In the genomic region with DNA sequence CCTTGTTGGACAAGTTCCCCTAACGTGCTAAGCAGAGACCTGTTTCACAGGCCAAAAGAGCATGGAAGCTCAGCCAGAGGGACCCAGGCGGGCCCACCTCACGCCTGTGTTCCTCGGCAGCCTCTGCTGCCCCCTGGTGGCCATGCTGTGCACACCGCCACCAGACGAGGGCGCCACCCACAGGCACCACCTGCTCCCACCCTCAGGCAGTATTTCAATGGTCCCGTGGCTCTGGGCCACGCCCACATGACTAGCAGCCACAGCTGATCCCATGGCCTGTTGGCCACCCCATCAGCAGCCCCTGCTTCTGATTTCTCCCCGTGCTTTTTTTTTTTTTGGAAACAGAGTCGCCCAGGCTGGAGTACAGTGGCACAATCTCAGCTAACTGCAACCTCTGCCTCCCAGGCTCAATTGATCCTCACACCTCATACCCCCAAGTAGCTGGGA, we compare ENCODE assay signal across 1 cellular context.
A peak's percentile ranks its signal among the peaks of the same experiment; 100 is the strongest.
TF ChIP-seq lines count a peak whose summit lies in the region.

No MANE protein-coding gene starts in this region.

TF ChIP-seq in HepG2, 621 proteins besides CTCF, POLR2A, EP300 and RAD21 (continued from another document and continues in another):
- TF ChIP-seq, protein P1, sequence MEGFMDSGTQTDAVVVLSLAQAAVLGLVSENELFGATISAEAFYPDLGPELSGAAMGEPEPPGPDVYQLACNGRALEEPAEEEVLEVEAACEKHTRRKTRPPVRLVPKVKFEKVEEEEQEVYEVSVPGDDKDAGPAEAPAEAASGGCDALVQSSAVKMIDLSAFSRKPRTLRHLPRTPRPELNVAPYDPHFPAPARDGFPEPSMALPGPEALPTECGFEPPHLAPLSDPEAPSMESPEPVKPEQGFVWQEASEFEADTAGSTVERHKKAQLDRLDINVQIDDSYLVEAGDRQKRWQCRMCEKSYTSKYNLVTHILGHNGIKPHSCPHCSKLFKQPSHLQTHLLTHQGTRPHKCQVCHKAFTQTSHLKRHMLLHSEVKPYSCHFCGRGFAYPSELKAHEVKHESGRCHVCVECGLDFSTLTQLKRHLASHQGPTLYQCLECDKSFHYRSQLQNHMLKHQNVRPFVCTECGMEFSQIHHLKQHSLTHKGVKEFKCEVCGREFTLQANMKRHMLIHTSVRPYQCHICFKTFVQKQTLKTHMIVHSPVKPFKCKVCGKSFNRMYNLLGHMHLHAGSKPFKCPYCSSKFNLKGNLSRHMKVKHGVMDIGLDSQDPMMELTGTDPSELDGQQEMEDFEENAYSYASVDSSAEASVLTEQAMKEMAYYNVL (CRISPR knock-in tag; IDR thresholded peaks at IDR 0.05; ENCODE audit: borderline replicate concordance) = no peak
- TF ChIP-seq AGO2 (optimal IDR thresholded peaks at IDR 0.05; ENCODE audit: low read depth, low read length) = peak; percentile 55
- 0 out of 2 replicates have a peak, but pooled peaks have one; percentile 62 for TF ChIP-seq ZNF792 (CRISPR knock-in tag; IDR thresholded peaks at IDR 0.05)
- TF ChIP-seq, protein P2, sequence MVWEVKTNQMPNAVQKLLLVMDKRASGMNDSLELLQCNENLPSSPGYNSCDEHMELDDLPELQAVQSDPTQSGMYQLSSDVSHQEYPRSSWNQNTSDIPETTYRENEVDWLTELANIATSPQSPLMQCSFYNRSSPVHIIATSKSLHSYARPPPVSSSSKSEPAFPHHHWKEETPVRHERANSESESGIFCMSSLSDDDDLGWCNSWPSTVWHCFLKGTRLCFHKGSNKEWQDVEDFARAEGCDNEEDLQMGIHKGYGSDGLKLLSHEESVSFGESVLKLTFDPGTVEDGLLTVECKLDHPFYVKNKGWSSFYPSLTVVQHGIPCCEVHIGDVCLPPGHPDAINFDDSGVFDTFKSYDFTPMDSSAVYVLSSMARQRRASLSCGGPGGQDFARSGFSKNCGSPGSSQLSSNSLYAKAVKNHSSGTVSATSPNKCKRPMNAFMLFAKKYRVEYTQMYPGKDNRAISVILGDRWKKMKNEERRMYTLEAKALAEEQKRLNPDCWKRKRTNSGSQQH (CRISPR knock-in tag; IDR thresholded peaks at IDR 0.05; ENCODE audit: low read depth) = peak; percentile 57; the same call in 1 of the 2 replicates
- TF ChIP-seq AGO1 (IDR thresholded peaks at IDR 0.05; ENCODE audit: low read depth, low read length, poor library complexity, severe bottlenecking) = no peak
- TF ChIP-seq ZKSCAN5 (CRISPR knock-in tag; IDR thresholded peaks at IDR 0.05) = no peak
- peak; percentile 67 for TF ChIP-seq GABPB1 (CRISPR knock-in tag; IDR thresholded peaks at IDR 0.05)
- peak; percentile 89 for TF ChIP-seq XRCC5 (optimal IDR thresholded peaks at IDR 0.05; ENCODE audit: low read length)
- TF ChIP-seq, protein P3, sequence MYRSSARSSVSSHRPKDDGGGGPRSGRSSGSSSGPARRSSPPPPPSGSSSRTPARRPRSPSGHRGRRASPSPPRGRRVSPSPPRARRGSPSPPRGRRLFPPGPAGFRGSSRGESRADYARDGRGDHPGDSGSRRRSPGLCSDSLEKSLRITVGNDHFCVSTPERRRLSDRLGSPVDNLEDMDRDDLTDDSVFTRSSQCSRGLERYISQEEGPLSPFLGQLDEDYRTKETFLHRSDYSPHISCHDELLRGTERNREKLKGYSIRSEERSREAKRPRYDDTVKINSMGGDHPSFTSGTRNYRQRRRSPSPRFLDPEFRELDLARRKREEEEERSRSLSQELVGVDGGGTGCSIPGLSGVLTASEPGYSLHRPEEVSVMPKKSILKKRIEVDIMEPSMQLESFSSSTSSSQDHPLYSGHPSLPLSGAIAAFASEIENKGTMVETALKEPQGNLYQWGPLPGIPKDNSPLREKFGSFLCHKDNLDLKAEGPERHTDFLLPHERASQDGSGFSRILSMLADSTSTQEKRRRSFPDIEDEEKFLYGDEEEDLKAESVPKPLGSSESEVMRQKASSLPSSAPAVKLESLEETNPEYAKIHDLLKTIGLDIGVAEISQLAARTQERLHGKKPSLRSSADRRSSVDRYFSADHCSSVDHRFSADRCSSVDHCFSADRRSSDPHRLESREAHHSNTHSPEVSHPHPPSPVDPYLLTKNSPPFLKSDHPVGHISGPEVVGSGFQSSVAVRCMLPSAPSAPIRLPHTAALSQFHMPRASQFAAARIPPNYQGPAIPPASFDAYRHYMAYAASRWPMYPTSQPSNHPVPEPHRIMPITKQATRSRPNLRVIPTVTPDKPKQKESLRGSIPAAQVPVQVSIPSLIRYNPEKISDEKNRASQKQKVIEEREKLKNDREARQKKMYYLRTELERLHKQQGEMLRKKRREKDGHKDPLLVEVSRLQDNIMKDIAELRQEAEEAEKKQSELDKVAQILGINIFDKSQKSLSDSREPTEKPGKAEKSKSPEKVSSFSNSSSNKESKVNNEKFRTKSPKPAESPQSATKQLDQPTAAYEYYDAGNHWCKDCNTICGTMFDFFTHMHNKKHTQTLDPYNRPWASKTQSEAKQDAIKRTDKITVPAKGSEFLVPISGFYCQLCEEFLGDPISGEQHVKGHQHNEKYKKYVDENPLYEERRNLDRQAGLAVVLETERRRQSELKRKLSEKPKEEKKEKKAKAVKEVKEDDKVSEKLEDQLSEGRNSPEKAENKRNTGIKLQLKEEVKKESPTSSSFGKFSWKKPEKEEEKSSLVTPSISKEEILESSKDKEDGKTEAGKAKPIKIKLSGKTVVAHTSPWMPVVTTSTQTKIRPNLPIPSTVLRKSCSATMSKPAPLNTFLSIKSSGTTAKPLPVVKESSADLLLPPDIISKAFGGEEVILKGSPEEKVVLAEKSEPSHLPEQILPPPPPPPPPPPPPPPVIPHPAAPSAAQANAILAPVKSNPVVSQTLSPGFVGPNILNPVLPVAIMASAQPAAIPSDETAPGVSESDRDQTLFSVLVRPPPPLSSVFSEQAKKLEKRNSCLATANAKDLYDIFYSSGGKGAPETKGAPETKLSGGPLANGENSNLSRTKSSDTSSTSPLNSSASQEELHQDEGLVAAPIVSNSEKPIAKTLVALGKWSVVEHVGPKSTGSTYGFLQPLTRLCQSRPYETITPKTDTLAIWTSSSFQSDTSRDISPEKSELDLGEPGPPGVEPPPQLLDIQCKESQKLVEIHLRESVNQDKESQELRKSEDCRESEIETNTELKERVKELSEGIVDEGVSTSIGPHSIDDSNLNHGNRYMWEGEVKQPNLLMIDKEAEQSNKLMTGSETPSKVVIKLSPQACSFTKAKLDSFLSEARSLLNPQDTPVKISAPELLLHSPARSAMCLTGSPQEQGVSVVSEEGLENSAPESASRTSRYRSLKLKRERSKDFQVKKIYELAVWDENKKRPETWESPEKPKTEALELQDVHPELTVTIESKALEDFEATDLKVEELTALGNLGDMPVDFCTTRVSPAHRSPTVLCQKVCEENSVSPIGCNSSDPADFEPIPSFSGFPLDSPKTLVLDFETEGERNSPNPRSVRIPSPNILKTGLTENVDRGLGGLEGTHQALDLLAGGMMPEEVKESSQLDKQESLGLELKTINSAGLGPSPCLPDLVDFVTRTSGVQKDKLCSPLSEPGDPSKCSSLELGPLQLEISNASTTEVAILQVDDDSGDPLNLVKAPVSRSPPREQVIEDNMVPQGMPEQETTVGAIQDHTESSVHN (CRISPR knock-in tag; IDR thresholded peaks at IDR 0.05) = peak; percentile 55; the same call in 1 of the 2 replicates
- TF ChIP-seq PITX1 (CRISPR knock-in tag; IDR thresholded peaks at IDR 0.05) = 0 out of 2 replicates have a peak, but pooled peaks have one; percentile 20
- peak; percentile 49; the same call in 1 of the 2 replicates for TF ChIP-seq KDM5B (CRISPR knock-in tag; IDR thresholded peaks at IDR 0.05; ENCODE audit: borderline replicate concordance)
- TF ChIP-seq, protein P4, sequence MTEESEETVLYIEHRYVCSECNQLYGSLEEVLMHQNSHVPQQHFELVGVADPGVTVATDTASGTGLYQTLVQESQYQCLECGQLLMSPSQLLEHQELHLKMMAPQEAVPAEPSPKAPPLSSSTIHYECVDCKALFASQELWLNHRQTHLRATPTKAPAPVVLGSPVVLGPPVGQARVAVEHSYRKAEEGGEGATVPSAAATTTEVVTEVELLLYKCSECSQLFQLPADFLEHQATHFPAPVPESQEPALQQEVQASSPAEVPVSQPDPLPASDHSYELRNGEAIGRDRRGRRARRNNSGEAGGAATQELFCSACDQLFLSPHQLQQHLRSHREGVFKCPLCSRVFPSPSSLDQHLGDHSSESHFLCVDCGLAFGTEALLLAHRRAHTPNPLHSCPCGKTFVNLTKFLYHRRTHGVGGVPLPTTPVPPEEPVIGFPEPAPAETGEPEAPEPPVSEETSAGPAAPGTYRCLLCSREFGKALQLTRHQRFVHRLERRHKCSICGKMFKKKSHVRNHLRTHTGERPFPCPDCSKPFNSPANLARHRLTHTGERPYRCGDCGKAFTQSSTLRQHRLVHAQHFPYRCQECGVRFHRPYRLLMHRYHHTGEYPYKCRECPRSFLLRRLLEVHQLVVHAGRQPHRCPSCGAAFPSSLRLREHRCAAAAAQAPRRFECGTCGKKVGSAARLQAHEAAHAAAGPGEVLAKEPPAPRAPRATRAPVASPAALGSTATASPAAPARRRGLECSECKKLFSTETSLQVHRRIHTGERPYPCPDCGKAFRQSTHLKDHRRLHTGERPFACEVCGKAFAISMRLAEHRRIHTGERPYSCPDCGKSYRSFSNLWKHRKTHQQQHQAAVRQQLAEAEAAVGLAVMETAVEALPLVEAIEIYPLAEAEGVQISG (CRISPR knock-in tag; IDR thresholded peaks at IDR 0.05) = peak; percentile 69
- no peak for TF ChIP-seq KLF6 (CRISPR knock-in tag; IDR thresholded peaks at IDR 0.05)
- TF ChIP-seq GABPA (IDR thresholded peaks at IDR 0.05; ENCODE audit: low read depth, low read length) = no peak
- TF ChIP-seq GABPA (CRISPR knock-in tag; IDR thresholded peaks at IDR 0.05; ENCODE audit: low read depth) = no peak
- TF ChIP-seq, protein P5, sequence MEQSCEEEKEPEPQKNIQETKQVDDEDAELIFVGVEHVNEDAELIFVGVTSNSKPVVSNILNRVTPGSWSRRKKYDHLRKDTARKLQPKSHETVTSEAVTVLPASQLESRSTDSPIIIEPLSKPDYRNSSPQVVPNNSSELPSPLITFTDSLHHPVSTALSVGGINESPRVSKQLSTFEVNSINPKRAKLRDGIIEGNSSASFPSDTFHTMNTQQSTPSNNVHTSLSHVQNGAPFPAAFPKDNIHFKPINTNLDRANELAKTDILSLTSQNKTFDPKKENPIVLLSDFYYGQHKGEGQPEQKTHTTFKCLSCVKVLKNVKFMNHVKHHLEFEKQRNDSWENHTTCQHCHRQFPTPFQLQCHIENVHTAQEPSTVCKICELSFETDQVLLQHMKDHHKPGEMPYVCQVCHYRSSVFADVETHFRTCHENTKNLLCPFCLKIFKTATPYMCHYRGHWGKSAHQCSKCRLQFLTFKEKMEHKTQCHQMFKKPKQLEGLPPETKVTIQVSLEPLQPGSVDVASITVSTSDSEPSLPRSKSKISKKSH (CRISPR knock-in tag; IDR thresholded peaks at IDR 0.05; ENCODE audit: borderline replicate concordance) = no peak
- TF ChIP-seq ZNF557 (CRISPR knock-in tag; IDR thresholded peaks at IDR 0.05) = no peak
- 0 out of 2 replicates have a peak, but pooled peaks have one; percentile 25 for TF ChIP-seq SIX4 (CRISPR knock-in tag; IDR thresholded peaks at IDR 0.05)
- TF ChIP-seq TOPORS (CRISPR knock-in tag; IDR thresholded peaks at IDR 0.05) = no peak
- no peak for TF ChIP-seq ZNF354B (CRISPR knock-in tag; IDR thresholded peaks at IDR 0.05)
- TF ChIP-seq, protein P6, sequence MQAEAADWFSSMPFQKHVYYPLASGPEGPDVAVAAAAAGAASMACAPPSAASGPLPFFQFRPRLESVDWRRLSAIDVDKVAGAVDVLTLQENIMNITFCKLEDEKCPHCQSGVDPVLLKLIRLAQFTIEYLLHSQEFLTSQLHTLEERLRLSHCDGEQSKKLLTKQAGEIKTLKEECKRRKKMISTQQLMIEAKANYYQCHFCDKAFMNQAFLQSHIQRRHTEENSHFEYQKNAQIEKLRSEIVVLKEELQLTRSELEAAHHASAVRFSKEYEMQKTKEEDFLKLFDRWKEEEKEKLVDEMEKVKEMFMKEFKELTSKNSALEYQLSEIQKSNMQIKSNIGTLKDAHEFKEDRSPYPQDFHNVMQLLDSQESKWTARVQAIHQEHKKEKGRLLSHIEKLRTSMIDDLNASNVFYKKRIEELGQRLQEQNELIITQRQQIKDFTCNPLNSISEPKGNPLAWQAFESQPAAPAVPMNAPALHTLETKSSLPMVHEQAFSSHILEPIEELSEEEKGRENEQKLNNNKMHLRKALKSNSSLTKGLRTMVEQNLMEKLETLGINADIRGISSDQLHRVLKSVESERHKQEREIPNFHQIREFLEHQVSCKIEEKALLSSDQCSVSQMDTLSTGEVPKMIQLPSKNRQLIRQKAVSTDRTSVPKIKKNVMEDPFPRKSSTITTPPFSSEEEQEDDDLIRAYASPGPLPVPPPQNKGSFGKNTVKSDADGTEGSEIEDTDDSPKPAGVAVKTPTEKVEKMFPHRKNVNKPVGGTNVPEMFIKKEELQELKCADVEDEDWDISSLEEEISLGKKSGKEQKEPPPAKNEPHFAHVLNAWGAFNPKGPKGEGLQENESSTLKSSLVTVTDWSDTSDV (CRISPR knock-in tag; IDR thresholded peaks at IDR 0.05) = no peak
- TF ChIP-seq SAFB2 (CRISPR knock-in tag; IDR thresholded peaks at IDR 0.05; ENCODE audit: borderline replicate concordance, low read depth) = no peak
- TF ChIP-seq HNRNPLL (IDR thresholded peaks at IDR 0.05; ENCODE audit: low read depth, low read length, poor library complexity, severe bottlenecking) = peak; percentile 54
- TF ChIP-seq ZNF331 (CRISPR knock-in tag; IDR thresholded peaks at IDR 0.05) = peak; percentile 75; the same call in 1 of the 2 replicates
- TF ChIP-seq, protein P7, sequence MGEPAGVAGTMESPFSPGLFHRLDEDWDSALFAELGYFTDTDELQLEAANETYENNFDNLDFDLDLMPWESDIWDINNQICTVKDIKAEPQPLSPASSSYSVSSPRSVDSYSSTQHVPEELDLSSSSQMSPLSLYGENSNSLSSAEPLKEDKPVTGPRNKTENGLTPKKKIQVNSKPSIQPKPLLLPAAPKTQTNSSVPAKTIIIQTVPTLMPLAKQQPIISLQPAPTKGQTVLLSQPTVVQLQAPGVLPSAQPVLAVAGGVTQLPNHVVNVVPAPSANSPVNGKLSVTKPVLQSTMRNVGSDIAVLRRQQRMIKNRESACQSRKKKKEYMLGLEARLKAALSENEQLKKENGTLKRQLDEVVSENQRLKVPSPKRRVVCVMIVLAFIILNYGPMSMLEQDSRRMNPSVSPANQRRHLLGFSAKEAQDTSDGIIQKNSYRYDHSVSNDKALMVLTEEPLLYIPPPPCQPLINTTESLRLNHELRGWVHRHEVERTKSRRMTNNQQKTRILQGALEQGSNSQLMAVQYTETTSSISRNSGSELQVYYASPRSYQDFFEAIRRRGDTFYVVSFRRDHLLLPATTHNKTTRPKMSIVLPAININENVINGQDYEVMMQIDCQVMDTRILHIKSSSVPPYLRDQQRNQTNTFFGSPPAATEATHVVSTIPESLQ (CRISPR knock-in tag; conservative IDR thresholded peaks at IDR 0.05) = no peak
- no peak for TF ChIP-seq ZNF878 (CRISPR knock-in tag; IDR thresholded peaks at IDR 0.05)
- TF ChIP-seq, protein P8, sequence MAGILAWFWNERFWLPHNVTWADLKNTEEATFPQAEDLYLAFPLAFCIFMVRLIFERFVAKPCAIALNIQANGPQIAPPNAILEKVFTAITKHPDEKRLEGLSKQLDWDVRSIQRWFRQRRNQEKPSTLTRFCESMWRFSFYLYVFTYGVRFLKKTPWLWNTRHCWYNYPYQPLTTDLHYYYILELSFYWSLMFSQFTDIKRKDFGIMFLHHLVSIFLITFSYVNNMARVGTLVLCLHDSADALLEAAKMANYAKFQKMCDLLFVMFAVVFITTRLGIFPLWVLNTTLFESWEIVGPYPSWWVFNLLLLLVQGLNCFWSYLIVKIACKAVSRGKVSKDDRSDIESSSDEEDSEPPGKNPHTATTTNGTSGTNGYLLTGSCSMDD (CRISPR knock-in tag; IDR thresholded peaks at IDR 0.05) = no peak
- TF ChIP-seq FOXO1 (CRISPR knock-in tag; IDR thresholded peaks at IDR 0.05) = 0 out of 2 replicates have a peak, but pooled peaks have one; percentile 34
- TF ChIP-seq YY1 (IDR thresholded peaks at IDR 0.05; ENCODE audit: insufficient read depth, insufficient replicate concordance, low read depth, low read length) = peak; percentile 68
- TF ChIP-seq RBFOX2 (IDR thresholded peaks at IDR 0.05; ENCODE audit: low read depth, low read length) = no peak
- TF ChIP-seq ZNF530 (CRISPR knock-in tag; IDR thresholded peaks at IDR 0.05; ENCODE audit: low read depth) = no peak
